Comparison of ENCODE assay signal across 8 cellular contexts in the genomic region with DNA sequence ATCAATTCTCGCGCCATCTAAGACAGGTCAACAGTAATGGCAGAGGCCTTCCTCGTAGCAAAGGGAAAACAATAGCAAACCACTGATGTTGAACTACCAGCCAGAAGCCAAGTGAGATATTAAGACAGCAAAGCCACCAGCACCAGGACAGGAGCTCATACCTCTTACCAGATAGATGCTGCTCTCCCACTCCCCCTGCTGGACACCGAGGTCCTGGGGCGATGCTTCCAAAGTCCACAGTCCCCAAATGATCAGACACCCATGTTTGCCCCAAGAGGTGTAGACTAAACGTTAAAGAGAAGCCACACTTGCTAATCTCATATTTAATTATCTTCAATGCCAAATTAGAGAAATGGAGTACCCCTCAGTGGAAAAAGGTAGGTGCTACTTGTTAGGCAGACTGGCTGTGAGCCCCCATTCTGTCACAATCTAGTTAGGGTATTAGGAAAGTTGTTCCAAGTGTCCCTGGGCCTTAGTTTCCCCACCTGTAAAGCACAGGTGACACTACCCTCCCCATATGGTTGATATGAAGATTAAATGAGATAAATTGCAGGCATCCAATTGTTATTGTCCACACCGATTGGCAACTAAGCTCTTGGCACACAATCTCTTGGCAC. TPM values are rescaled to one million over a fixed set of nuclear protein-coding genes. Genes with fewer than 3 reads are reported as not detected.
DNase-seq lines count a peak whose midpoint lies in the region; ATAC-seq and TF ChIP-seq lines count a peak whose summit lies in the region.

No MANE protein-coding gene starts in this region.

- no peaks in the 10 kb centered on the region for H3K4me1 ChIP-seq in mucosa of descending colon (ENCODE audit: low read depth)

- H3K27ac Mint-ChIP-seq in stimulated activated effector memory CD8-positive, alpha-beta T cell treated with anti-CD3 and anti-CD28 coated beads, Interleukin-12 subunit alpha, Interleukin-12 subunit beta, amount 100 ng/mL, for 72 hours = no peak overlapping the region

- intact Hi-C loops in mucosa of descending colon (cut with DNase I, micrococcal nuclease) = no loop called here

- no peak overlapping the region for H3K4me3 Mint-ChIP-seq in stimulated activated effector memory CD8-positive, alpha-beta T cell treated with anti-CD3 and anti-CD28 coated beads, Interleukin-12 subunit alpha, Interleukin-12 subunit beta, amount 100 ng/mL, for 72 hours

- no peaks in the 10 kb centered on the region for H3K36me3 Mint-ChIP-seq in stimulated activated effector memory CD8-positive, alpha-beta T cell treated with anti-CD3 and anti-CD28 coated beads, Interleukin-12 subunit alpha, Interleukin-12 subunit beta, amount 100 ng/mL, for 72 hours

- no peaks in the 10 kb centered on the region for H3K9me3 ChIP-seq in mucosa of descending colon

- DNase-seq in NCI-H345 (lab: John Stamatoyannopoulos, UW) = peak; percentile 55
- no peak for DNase-seq in NCI-H345 treated with DMSO at 0.1 percent for 48 hours (lab: John Stamatoyannopoulos, UW; ENCODE audit: unreplicated experiment)
- DNase-seq in NCI-H2107 treated with DMSO at 0.1 percent for 48 hours (lab: John Stamatoyannopoulos, UW; ENCODE audit: unreplicated experiment) = peak; percentile 44
- peak; percentile 71 for DNase-seq in activated CD4-positive, alpha-beta T cell treated with anti-CD3 and anti-CD28 coated beads, Interleukin-2, amount 50 U/mL, for 1 hour
- peak; percentile 50 for DNase-seq in effector CD4-positive, alpha-beta T cell
- DNase-seq in mucosa of descending colon = peak in 2 of 3 donors; percentile 60 to 80
- peak; percentile 54 to 86 for DNase-seq in stimulated activated effector memory CD8-positive, alpha-beta T cell treated with anti-CD3 and anti-CD28 coated beads, Interleukin-12 subunit alpha, Interleukin-12 subunit beta, amount 100 ng/mL, for 72 hours (ENCODE audit: low spot score in 2 of 2)

- H3K4me3 ChIP-seq in mucosa of descending colon = no peak overlapping the region

- H3K4me1 Mint-ChIP-seq in stimulated activated effector memory CD8-positive, alpha-beta T cell treated with anti-CD3 and anti-CD28 coated beads, Interleukin-12 subunit alpha, Interleukin-12 subunit beta, amount 100 ng/mL, for 72 hours = no peaks in the 10 kb centered on the region

- H3K36me3 ChIP-seq in mucosa of descending colon (ENCODE audit: low read depth) = no peaks in the 10 kb centered on the region

- ATAC-seq in HG02763 (IDR thresholded peaks at IDR 0.05; ENCODE audit: unreplicated experiment) (peak; percentile 66), mucosa of descending colon (peak; percentile 68)
- ATAC-seq in stimulated activated effector memory CD8-positive, alpha-beta T cell treated with anti-CD3 and anti-CD28 coated beads, Interleukin-12 subunit alpha, Interleukin-12 subunit beta, amount 100 ng/mL, for 72 hours = peak; percentile 88

- H3K9me3 Mint-ChIP-seq in stimulated activated effector memory CD8-positive, alpha-beta T cell treated with anti-CD3 and anti-CD28 coated beads, Interleukin-12 subunit alpha, Interleukin-12 subunit beta, amount 100 ng/mL, for 72 hours = no peaks in the 10 kb centered on the region

- peak; percentile 40 for TF ChIP-seq CTCF in mucosa of descending colon (IDR thresholded peaks at IDR 0.05)

RNA-seq across cellular contexts. Expression of gene TOMM7, which starts 39.9 kb away (rescaled TPM):
- total RNA-seq in mucosa of descending colon = 100 to 1,000 TPM; 225 to 404 (median 287) TPM

RNA-seq across cellular contexts. Expression of gene IL6, which starts 55.7 kb away (rescaled TPM):
- total RNA-seq in mucosa of descending colon = 1 to 10 TPM in 1 of 3 donors, under 1 TPM in 1, not detected in 1; 0.53 to 2.2 TPM
